Comparison of ENCODE assay signal across 1 cellular context in the genomic region with DNA sequence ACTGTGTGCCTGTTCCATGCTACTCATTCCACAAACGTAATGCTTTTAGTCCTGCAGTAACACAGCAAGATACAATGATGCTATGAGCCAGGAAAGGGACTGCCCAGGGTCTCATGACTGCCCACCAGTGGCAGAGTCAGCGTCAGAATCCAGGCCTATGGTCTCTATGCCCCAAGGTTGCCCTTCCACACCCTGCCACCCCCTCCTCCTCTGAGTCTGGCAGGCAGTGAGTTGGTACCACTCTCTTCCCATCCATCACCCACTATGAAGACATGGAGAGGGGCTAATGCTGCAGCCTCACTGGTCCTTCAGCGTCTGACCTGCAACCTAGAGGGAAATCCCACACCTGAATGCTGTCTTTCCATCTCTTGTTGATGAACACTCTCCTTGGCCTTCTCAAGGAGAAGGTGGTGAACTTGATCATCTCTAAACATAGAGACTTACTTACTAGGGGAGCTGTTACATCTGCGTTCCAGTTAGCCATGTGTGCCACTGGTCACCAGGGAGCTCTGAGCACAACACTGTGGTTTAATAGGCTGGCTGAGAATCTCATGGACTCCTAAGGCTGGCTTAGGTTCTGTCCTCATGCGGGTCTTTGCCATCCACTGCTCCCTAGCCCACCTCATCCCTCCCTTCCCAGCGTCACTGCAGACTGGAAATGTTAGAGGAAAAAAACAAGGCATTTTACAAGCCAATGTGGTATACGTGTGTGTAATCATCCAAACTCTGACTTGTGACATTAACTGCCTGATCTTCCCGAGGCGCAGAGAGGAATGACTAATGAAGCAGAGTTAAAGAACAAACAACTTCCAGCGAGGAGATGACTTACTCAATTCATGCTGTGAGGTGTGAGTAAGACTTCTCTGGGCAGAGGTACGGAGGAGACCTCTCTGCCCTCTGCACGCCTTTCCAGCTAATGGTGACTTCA.
A peak's percentile ranks its signal among the peaks of the same experiment; 100 is the strongest.
TF ChIP-seq lines count a peak whose summit lies in the region.

No MANE protein-coding gene starts in this region.

TF ChIP-seq in IMR-90, 13 proteins besides CTCF, POLR2A, EP300 and RAD21:
- TF ChIP-seq MAFK (IDR thresholded peaks at IDR 0.05; ENCODE audit: low read depth, low read length): peak; percentile 29; the same call in 1 of the 2 replicates
- peak; percentile 98 for TF ChIP-seq BHLHE40 (IDR thresholded peaks at IDR 0.05; ENCODE audit: low read depth, low read length)
- no peak for TF ChIP-seq SMC3 (IDR thresholded peaks at IDR 0.05; ENCODE audit: low read depth, low read length)
- TF ChIP-seq CEBPB (IDR thresholded peaks at IDR 0.05; ENCODE audit: low read depth, low read length): peak; percentile 93
- TF ChIP-seq FOS (IDR thresholded peaks at IDR 0.05; ENCODE audit: low read depth, low read length): peak; percentile 83
- no peak; the same call in 1 of the 2 replicates for TF ChIP-seq NFE2L2 (IDR thresholded peaks at IDR 0.05; ENCODE audit: low read depth, low read length)
- TF ChIP-seq RCOR1 (IDR thresholded peaks at IDR 0.05; ENCODE audit: insufficient replicate concordance, low read length): peak; percentile 10
